ENCODE assay signal across 1 cellular context in genomic region chr17:68022547-68022946, GRCh38.
TF ChIP-seq lines count a peak whose summit lies in the region.

No MANE protein-coding gene starts in this region.

TF ChIP-seq in H1, 55 proteins besides CTCF, POLR2A, EP300 and RAD21:
- 0 out of 2 replicates have a peak, but pooled peaks have one; percentile 22 for TF ChIP-seq KDM1A (IDR thresholded peaks at IDR 0.05; ENCODE audit: borderline replicate concordance, low read length)
TF ChIP-seq in H1: peak in this region for 1; not testable (repeated sequence) for 54.
